In the genomic region with DNA sequence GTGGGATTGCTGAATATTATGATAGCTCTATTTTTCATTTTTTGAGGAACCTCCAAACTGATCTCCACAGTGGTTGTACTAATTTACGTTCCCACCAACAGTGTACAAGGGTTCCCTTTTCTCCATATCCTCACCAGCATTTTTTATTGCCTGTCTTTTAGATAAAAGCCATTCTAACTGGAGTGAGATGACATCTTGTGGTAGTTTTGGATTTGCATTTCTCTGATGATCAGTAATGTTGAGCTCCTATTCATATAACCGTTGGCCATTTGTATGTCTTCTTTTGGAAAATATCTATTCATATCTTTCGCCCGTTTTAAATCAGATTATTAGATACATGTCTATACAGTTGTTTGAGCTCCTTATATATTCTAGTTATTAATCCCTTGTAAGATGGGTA, we compare ENCODE assay signal across 18 cellular contexts.
DNase-seq lines count a peak whose midpoint lies in the region; ATAC-seq and TF ChIP-seq lines count a peak whose summit lies in the region.
"Had no signal": no experiment of that assay in that cellular context is flagged by ENCODE, and none has a peak within 500 bp of the region (broad histone marks: within the 10 kb centered on the region; RNA-seq: fewer than 3 reads in every experiment).

No MANE protein-coding gene starts in this region.

- WGBS in body of pancreas, 2 donors: 68 to 70% methylated on average over 4 of the region's 4 CpGs

- no peaks in the 10 kb centered on the region for H3K4me1 ChIP-seq in cardiac muscle cell (ENCODE audit: low read depth)
- no peaks in the 10 kb centered on the region for H3K4me1 ChIP-seq in body of pancreas
- H3K4me1 ChIP-seq: BE2C, SJCRH30 had no signal

- H3K4me3 ChIP-seq in cardiac muscle cell: no peak overlapping the region
- H3K4me3 ChIP-seq in epithelial cell of proximal tubule (ENCODE audit: low read depth, low read length): no peak overlapping the region
- no peak overlapping the region for H3K4me3 ChIP-seq in body of pancreas
- H3K4me3 ChIP-seq: SJCRH30 had no signal

- no peak for DNase-seq in cardiac muscle cell (ENCODE audit: low read depth in 1 of 2, low spot score in 1 of 2)
- DNase-seq in Right ventricle myocardium inferior (ENCODE audit: missing footprints): no peak
- peak; percentile 8 for DNase-seq in NAMALWA (ENCODE audit: low spot score)
- no peak for DNase-seq in epithelial cell of proximal tubule (ENCODE audit: low read depth)
- DNase-seq in NCI-H69 (lab: John Stamatoyannopoulos, UW): no peak
- no peak for DNase-seq in activated T-helper 1 cell treated with anti-CD3 and anti-CD28 coated beads, Interleukin-12 subunit alpha, Interleukin-12 subunit beta, Interleukin-2, Interleukin-4 antibody, amounts not matched to agents 30 ng/mL and 10 ng/mL and 1 ng/mL, durations not matched to agents 14 hours and 24 hours and 36 hours (ENCODE audit: low spot score)
- DNase-seq in NCI-H1694 treated with DMSO at 0.1 percent for 48 hours (lab: John Stamatoyannopoulos, UW): no peak
- DNase-seq in body of pancreas: no peak
- DNase-seq: BE2C; CD8-positive, alpha-beta memory T cell; EL; NCI-H146; NCI-H2107; NCI-H226; NCI-H748 treated with DMSO at 0.1 percent for 48 hours; SJCRH30; SW 1271 had no signal

- no peaks in the 10 kb centered on the region for H3K36me3 Mint-ChIP-seq in activated T-helper 1 cell treated with anti-CD3 and anti-CD28 coated beads, Interleukin-12 subunit alpha, Interleukin-12 subunit beta, Interleukin-2, Interleukin-4 antibody, amounts not matched to agents 30 ng/mL and 10 ng/mL and 1 ng/mL, durations not matched to agents 14 hours and 24 hours and 36 hours (ENCODE audit: low read depth)
- H3K36me3 Mint-ChIP-seq: CD8-positive, alpha-beta memory T cell had no signal

- no peaks in the 10 kb centered on the region for H3K36me3 ChIP-seq in cardiac muscle cell
- no peaks in the 10 kb centered on the region for H3K36me3 ChIP-seq in body of pancreas (replicated peaks in 1 of 2; ENCODE audit: insufficient read depth in 1 of 2, low read depth in 2 of 2)
- H3K36me3 ChIP-seq: BE2C, SJCRH30 had no signal

- H3K27ac ChIP-seq in cardiac muscle cell: no peak overlapping the region
- H3K27ac ChIP-seq in body of pancreas: no peak overlapping the region
- H3K27ac ChIP-seq: SJCRH30 had no signal

- peaks cover 9% of the 10 kb centered on the region for H3K27me3 Mint-ChIP-seq in activated T-helper 1 cell treated with anti-CD3 and anti-CD28 coated beads, Interleukin-12 subunit alpha, Interleukin-12 subunit beta, Interleukin-2, Interleukin-4 antibody, amounts not matched to agents 30 ng/mL and 10 ng/mL and 1 ng/mL, durations not matched to agents 14 hours and 24 hours and 36 hours (ENCODE audit: insufficient read depth)

- TF ChIP-seq POLR2A in body of pancreas (IDR thresholded peaks at IDR 0.05): no peak

- H3K27me3 ChIP-seq in cardiac muscle cell (no peaks in the 10 kb centered on the region), body of pancreas (no peaks in the 10 kb centered on the region)
- H3K27me3 ChIP-seq: BE2C, SJCRH30 had no signal

- no peaks in the 10 kb centered on the region for H3K9me3 ChIP-seq in cardiac muscle cell (ENCODE audit: low read depth)
- H3K9me3 ChIP-seq in body of pancreas: no peaks in the 10 kb centered on the region
- H3K9me3 ChIP-seq: BE2C, SJCRH30 had no signal

- intact Hi-C loops in Right ventricle myocardium inferior (cut with DNase I): no loop called here
- intact Hi-C loops in activated T-helper 1 cell treated with anti-CD3 and anti-CD28 coated beads, Interleukin-12 subunit alpha, Interleukin-12 subunit beta, Interleukin-2, Interleukin-4 antibody, amounts not matched to agents 30 ng/mL and 10 ng/mL and 1 ng/mL, durations not matched to agents 14 hours and 24 hours and 36 hours (cut with micrococcal nuclease): no loop called here
- intact Hi-C loops in body of pancreas (cut with DNase I): no loop called here

- H3K27ac Mint-ChIP-seq in activated T-helper 1 cell treated with anti-CD3 and anti-CD28 coated beads, Interleukin-12 subunit alpha, Interleukin-12 subunit beta, Interleukin-2, Interleukin-4 antibody, amounts not matched to agents 30 ng/mL and 10 ng/mL and 1 ng/mL, durations not matched to agents 14 hours and 24 hours and 36 hours: no peak overlapping the region
- H3K27ac Mint-ChIP-seq: CD8-positive, alpha-beta memory T cell had no signal

- no peak for ATAC-seq in Right ventricle myocardium inferior
- ATAC-seq in body of pancreas: no peak
- ATAC-seq: HepG2 had no signal

- TF ChIP-seq CTCF in cardiac muscle cell (IDR thresholded peaks at IDR 0.05; ENCODE audit: low read depth, low read length) (peak; percentile 15), epithelial cell of proximal tubule (conservative IDR thresholded peaks at IDR 0.05; ENCODE audit: low read depth, low read length) (peak; percentile 36), body of pancreas (IDR thresholded peaks at IDR 0.05) (no peak)

- H3K4me3 Mint-ChIP-seq in activated T-helper 1 cell treated with anti-CD3 and anti-CD28 coated beads, Interleukin-12 subunit alpha, Interleukin-12 subunit beta, Interleukin-2, Interleukin-4 antibody, amounts not matched to agents 30 ng/mL and 10 ng/mL and 1 ng/mL, durations not matched to agents 14 hours and 24 hours and 36 hours: no peak overlapping the region
- H3K4me3 Mint-ChIP-seq: CD8-positive, alpha-beta memory T cell had no signal

- H3K9me3 Mint-ChIP-seq in activated T-helper 1 cell treated with anti-CD3 and anti-CD28 coated beads, Interleukin-12 subunit alpha, Interleukin-12 subunit beta, Interleukin-2, Interleukin-4 antibody, amounts not matched to agents 30 ng/mL and 10 ng/mL and 1 ng/mL, durations not matched to agents 14 hours and 24 hours and 36 hours: no peaks in the 10 kb centered on the region
- H3K9me3 Mint-ChIP-seq: CD8-positive, alpha-beta memory T cell had no signal

- H3K4me1 Mint-ChIP-seq in activated T-helper 1 cell treated with anti-CD3 and anti-CD28 coated beads, Interleukin-12 subunit alpha, Interleukin-12 subunit beta, Interleukin-2, Interleukin-4 antibody, amounts not matched to agents 30 ng/mL and 10 ng/mL and 1 ng/mL, durations not matched to agents 14 hours and 24 hours and 36 hours (ENCODE audit: low read depth): no peaks in the 10 kb centered on the region
- H3K4me1 Mint-ChIP-seq: CD8-positive, alpha-beta memory T cell had no signal

Comparison
In these comparisons a context has a peak if more than half of its experiments do, and no peak if none do; other contexts are left out.
1. CTCF ChIP-seq: peak in cardiac muscle cell (single experiment) and epithelial cell of proximal tubule (single experiment); none in body of pancreas (0 of 7).